In the genomic region with DNA sequence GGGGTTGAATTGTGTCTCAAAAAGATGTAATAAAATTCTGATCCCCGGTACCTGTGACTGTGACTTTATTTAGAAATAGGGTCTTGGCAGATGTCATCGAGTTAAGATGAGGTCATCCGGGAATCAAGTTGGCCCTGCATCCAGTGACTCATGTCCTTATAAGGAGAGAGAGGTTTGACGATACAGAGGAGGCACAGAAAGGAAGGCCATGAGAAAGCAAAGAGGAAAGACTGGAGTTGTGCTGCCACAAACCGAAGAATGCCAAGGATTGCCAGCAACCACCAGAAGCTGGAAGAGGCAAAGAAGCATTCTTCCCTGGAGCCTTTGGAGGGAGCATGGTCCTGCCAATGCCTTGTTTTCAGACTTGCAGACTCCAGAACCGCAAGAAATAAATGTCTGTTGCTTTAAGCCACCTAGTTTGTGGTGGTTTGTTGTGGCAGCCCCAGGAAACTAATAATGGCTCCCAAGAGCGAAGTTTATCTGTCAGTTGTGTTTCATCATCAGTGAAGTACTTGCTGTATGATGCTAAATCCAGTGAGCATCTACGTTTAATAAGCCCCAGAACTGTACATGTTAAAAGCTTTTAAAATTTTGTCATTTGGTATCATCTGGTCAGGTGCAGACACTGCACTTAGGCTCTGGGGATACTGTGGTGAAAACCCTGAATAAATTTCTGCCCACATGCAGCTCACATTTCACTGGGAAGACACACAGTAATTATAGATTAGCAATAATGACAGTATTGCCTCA, we compare ENCODE assay signal across 8 cellular contexts.
DNase-seq lines count a peak whose midpoint lies in the region; ATAC-seq and TF ChIP-seq lines count a peak whose summit lies in the region.

No MANE protein-coding gene starts in this region.

- ATAC-seq in left cardiac atrium = peak; percentile 30 to 83
- no peak for ATAC-seq in GM19452 (IDR thresholded peaks at IDR 0.05; ENCODE audit: unreplicated experiment)
- no peak for ATAC-seq in gastroesophageal sphincter

- no peak for TF ChIP-seq POLR2A in gastroesophageal sphincter (IDR thresholded peaks at IDR 0.05)

- no peak for TF ChIP-seq CTCF in gastroesophageal sphincter (IDR thresholded peaks at IDR 0.05)

- H3K4me1 ChIP-seq in ACC112 (ENCODE audit: control insufficient read depth, insufficient read depth, low read length, unreplicated experiment) (peaks cover 35% of the 10 kb centered on the region), gastroesophageal sphincter (peaks cover 0 to 34% (median 0%) of the 10 kb centered on the region in 3 donors)

- peak overlapping the region; percentile 88 for H3K27ac ChIP-seq in ACC112 (ENCODE audit: low read depth, low read length)
- H3K27ac ChIP-seq in gastroesophageal sphincter = peak overlapping the region in 1 of 4 donors; percentile 13

- H3K27me3 ChIP-seq in ACC112 (ENCODE audit: insufficient read depth, low read length) = no peaks in the 10 kb centered on the region
- no peaks in the 10 kb centered on the region for H3K27me3 ChIP-seq in gastroesophageal sphincter

- H2AFZ ChIP-seq in ACC112 (ENCODE audit: low read length, unreplicated experiment) = no peak overlapping the region

- H3K27me3 Mint-ChIP-seq in activated naive CD8-positive, alpha-beta T cell = no peaks in the 10 kb centered on the region

- WGBS in gastroesophageal sphincter (ENCODE audit: low coverage in 1 of 2), 2 donors = 30 to 51% methylated on average over 6 to 7 of the region's 8 CpGs

- no peaks in the 10 kb centered on the region for H3K36me3 ChIP-seq in ACC112 (ENCODE audit: insufficient read depth, low read length)
- no peaks in the 10 kb centered on the region for H3K36me3 ChIP-seq in gastroesophageal sphincter

- no peak for TF ChIP-seq EP300 in gastroesophageal sphincter (IDR thresholded peaks at IDR 0.05)

- H3K4me1 Mint-ChIP-seq in activated naive CD8-positive, alpha-beta T cell (ENCODE audit: low read depth) = peaks cover 62% of the 10 kb centered on the region

- no peaks in the 10 kb centered on the region for H3K9me3 ChIP-seq in gastroesophageal sphincter

- DNase-seq in GM03348 (ENCODE audit: low spot score) = peak; percentile 52
- DNase-seq in left cardiac atrium = no peak
- DNase-seq in SK-N-DZ (ENCODE audit: low spot score) = no peak
- DNase-seq in SKM-1 treated with dmso at 0.1 percent for 144 hours (lab: John Stamatoyannopoulos, UW; ENCODE audit: unreplicated experiment) = no peak

- H3K9me3 Mint-ChIP-seq in activated naive CD8-positive, alpha-beta T cell (ENCODE audit: low read depth) = no peaks in the 10 kb centered on the region

- peak overlapping the region; percentile 77 for H3K27ac Mint-ChIP-seq in activated naive CD8-positive, alpha-beta T cell

- peaks cover 22% of the 10 kb centered on the region for H3K36me3 Mint-ChIP-seq in activated naive CD8-positive, alpha-beta T cell

- H3K4me3 ChIP-seq in ACC112 (ENCODE audit: low read depth, low read length) = peak overlapping the region; percentile 25; the same call in 1 of the 2 replicates
- no peak overlapping the region for H3K4me3 ChIP-seq in gastroesophageal sphincter

- H3K4me3 Mint-ChIP-seq in activated naive CD8-positive, alpha-beta T cell = peak overlapping the region; percentile 20

- intact Hi-C loops in left cardiac atrium (cut with DNase I) = no loop called here

- H3K79me2 ChIP-seq in ACC112 (ENCODE audit: control insufficient read depth, insufficient read depth, low read length, unreplicated experiment) = no peaks in the 10 kb centered on the region

Comparison
In these comparisons a context has a peak if more than half of its experiments do, and no peak if none do; other contexts are left out.
1. ATAC-seq: peak in left cardiac atrium (2 of 2); none in GM19452 (single experiment) and gastroesophageal sphincter (single experiment).